8 cellular contexts compared by ENCODE assay signal in genomic region chr13:76667551-76667950, GRCh38.
DNase-seq lines count a peak whose midpoint lies in the region; ATAC-seq, FAIRE-seq and TF ChIP-seq lines count a peak whose summit lies in the region.

No MANE protein-coding gene starts in this region.

- in situ Hi-C loops in HepG2 (cut with HindIII; ENCODE audit: extremely low pct_ligation_motif_present, low pct_unique_long_range_greater_than_20kb) = no loop called here

- H3K27ac ChIP-seq in HepG2 (ENCODE audit: extremely low read length, insufficient read depth, low read length) (no peak overlapping the region), ascending aorta (no peak overlapping the region)

- no peak overlapping the region for H3K9ac ChIP-seq in HepG2 (ENCODE audit: insufficient read depth, low read depth, low read length)

- DNase-seq in BE2C (peak; percentile 19), HepG2 (ENCODE audit: low spot score) (no peak), T1000 (lab: John Stamatoyannopoulos, UW) (no peak), ascending aorta (ENCODE audit: low spot score in 2 of 2) (no peak)
- no peak for DNase-seq in stimulated activated CD4-positive, alpha-beta T cell treated with anti-CD3 and anti-CD28 coated beads, Interleukin-4, amount 100 ng/mL, for 24 hours

- no peaks in the 10 kb centered on the region for H3K79me2 ChIP-seq in HepG2 (ENCODE audit: insufficient read depth, low read length)

- no peaks in the 10 kb centered on the region for H3K9me3 ChIP-seq in BE2C
- no peaks in the 10 kb centered on the region for H3K9me3 ChIP-seq in HepG2 (ENCODE audit: low read length)
- no peaks in the 10 kb centered on the region for H3K9me3 ChIP-seq in ascending aorta

- TF ChIP-seq EP300 in HepG2 (IDR thresholded peaks at IDR 0.05; ENCODE audit: low read depth in 2 of 2, low read length in 2 of 2) (no peak), HepG2 (CRISPR knock-in tag; IDR thresholded peaks at IDR 0.05; ENCODE audit: borderline replicate concordance) (no peak)

- H3K4me3 ChIP-seq in BE2C (ENCODE audit: low read depth, low read length) = no peak overlapping the region
- H3K4me3 ChIP-seq in WI38 (ENCODE audit: low read depth, low read length) = no peak overlapping the region
- H3K4me3 ChIP-seq in HepG2 (replicated peaks in 1 of 3; ENCODE audit: insufficient read depth in 1 of 3, low read depth in 2 of 3, low read length in 3 of 3) = no peak overlapping the region
- no peak overlapping the region for H3K4me3 ChIP-seq in ascending aorta

- H3K4me1 ChIP-seq in BE2C = no peaks in the 10 kb centered on the region
- no peaks in the 10 kb centered on the region for H3K4me1 ChIP-seq in HepG2 (ENCODE audit: insufficient read depth, low read length)
- H3K4me1 ChIP-seq in ascending aorta = no peaks in the 10 kb centered on the region

- no TSS peak for BruUV-seq in HepG2 (replicated peaks; lab: Mats Ljungman, UMichigan)

- H3K4me2 ChIP-seq in HepG2 (ENCODE audit: low read depth, low read length) = no peak overlapping the region

- CTCF ChIA-PET in HepG2 (lab: Yijun Ruan, JAX; ENCODE audit: low intra/inter-chr PET ratio, low total read pairs) = no interaction called here

- FAIRE-seq in HepG2 (lab: Jason Lieb, UNC) = no peak

- H3K27me3 ChIP-seq in BE2C (no peaks in the 10 kb centered on the region), HepG2 (ENCODE audit: control insufficient read depth in 1 of 2, insufficient read depth in 2 of 2, low read length in 2 of 2) (no peaks in the 10 kb centered on the region; a peak in 1 of 5 replicates), ascending aorta (no peaks in the 10 kb centered on the region)

- H3K36me3 ChIP-seq in BE2C = no peaks in the 10 kb centered on the region
- no peaks in the 10 kb centered on the region for H3K36me3 ChIP-seq in HepG2 (replicated peaks in 1 of 2; ENCODE audit: control insufficient read depth in 1 of 2, insufficient read depth in 2 of 2, low read length in 2 of 2)
- H3K36me3 ChIP-seq in ascending aorta = no peaks in the 10 kb centered on the region

- TF ChIP-seq POLR2A in HepG2 (IDR thresholded peaks at IDR 0.05; ENCODE audit: insufficient read depth in 1 of 2, low read depth in 2 of 2, low read length in 2 of 2) = no peak

- TF ChIP-seq CTCF in BE2C (IDR thresholded peaks at IDR 0.05; ENCODE audit: low read depth, low read length) = 0 out of 2 replicates have a peak, but pooled peaks have one; percentile 8
- TF ChIP-seq CTCF in WI38 (IDR thresholded peaks at IDR 0.05; ENCODE audit: low read depth, low read length) = peak; percentile 18; the same call in 1 of the 2 replicates
- TF ChIP-seq CTCF in HepG2 (CRISPR knock-in tag; IDR thresholded peaks at IDR 0.05) = no peak
- TF ChIP-seq CTCF in ascending aorta (IDR thresholded peaks at IDR 0.05) = peak in 1 of 3 experiments; percentile 25

- ATAC-seq in HG02870 (IDR thresholded peaks at IDR 0.05; ENCODE audit: unreplicated experiment) (peak; percentile 44), HepG2 (no peak), HG03139 (IDR thresholded peaks at IDR 0.05; ENCODE audit: unreplicated experiment) (no peak)

- no peak for TF ChIP-seq RAD21 in HepG2 (CRISPR knock-in tag; IDR thresholded peaks at IDR 0.05)

- POLR2A ChIA-PET in HepG2 (lab: Yijun Ruan, JAX) = no interaction called here

- H2AFZ ChIP-seq in HepG2 (ENCODE audit: low read length) = no peak overlapping the region

- intact Hi-C loops in HepG2 (cut with micrococcal nuclease; ENCODE audit: unreplicated experiment) (loop anchor here (1.0 kb wide), 1 partner anchor 236 kb away; no protein-coding TSS in a partner anchor), ascending aorta (cut with DNase I) (loop anchor here (5.0 kb wide), 1 partner anchor 220 kb away; the partner anchor contains the start of gene KCTD12)

- H4K20me1 ChIP-seq in HepG2 (ENCODE audit: insufficient read depth, low read length) = no peaks in the 10 kb centered on the region

TF ChIP-seq in HepG2, 621 proteins besides CTCF, POLR2A, EP300 and RAD21:
- TF ChIP-seq THYN1 (CRISPR knock-in tag; IDR thresholded peaks at IDR 0.05; ENCODE audit: borderline replicate concordance, low read depth) (no peak), STAG1 (CRISPR knock-in tag; IDR thresholded peaks at IDR 0.05) (0 out of 2 replicates have a peak, but pooled peaks have one; percentile 5)
TF ChIP-seq in HepG2: peak in this region for 1.
